Comparison of ENCODE assay signal across 1 cellular context in genomic region chr2:269356-270030, GRCh38.
TF ChIP-seq lines count a peak whose summit lies in the region.

No MANE protein-coding gene starts in this region.

TF ChIP-seq in HepG2, 621 proteins besides CTCF, POLR2A, EP300 and RAD21:
- TF ChIP-seq ZNF253 (CRISPR knock-in tag; IDR thresholded peaks at IDR 0.05; ENCODE audit: borderline replicate concordance) = no peak
- peak; percentile 51 for TF ChIP-seq RBFOX2 (IDR thresholded peaks at IDR 0.05; ENCODE audit: low read depth, low read length)
